Comparison of ENCODE assay signal across 14 cellular contexts in genomic region chr9:94923333-94924089, GRCh38.
DNase-seq lines count a peak whose midpoint lies in the region; ATAC-seq and TF ChIP-seq lines count a peak whose summit lies in the region.
"Had no signal": no experiment of that assay in that cellular context is flagged by ENCODE, and none has a peak within 500 bp of the region (broad histone marks: within the 10 kb centered on the region; RNA-seq: fewer than 3 reads in every experiment).

No MANE protein-coding gene starts in this region.

- 88 to 93% methylated on average over 11 of the region's 11 CpGs for WGBS in tibial nerve, 2 donors

- in situ Hi-C loops in ACHN (cut with HindIII; ENCODE audit: low pct_ligation_motif_present, low pct_unique_long_range_greater_than_20kb, low sequenced_read_pairs): no loop called here

- H3K27ac ChIP-seq in caudate nucleus (ENCODE audit: low read depth, low read length): peak overlapping the region; percentile 81
- H3K27ac ChIP-seq in muscle layer of duodenum (ENCODE audit: low read length): peak overlapping the region; percentile 86
- H3K27ac ChIP-seq in tibial nerve: peak overlapping the region; percentile 78 to 96 (median 86)
- H3K27ac ChIP-seq: 22Rv1 had no signal

- TF ChIP-seq POLR2A in tibial nerve (IDR thresholded peaks at IDR 0.05): no peak

- DNase-seq in NCI-H2227 (lab: John Stamatoyannopoulos, UW; ENCODE audit: unreplicated experiment) (peak; percentile 21), NCI-H2227 treated with DMSO at 0.1 percent for 48 hours (lab: John Stamatoyannopoulos, UW) (no peak), caudate nucleus (lab: John Stamatoyannopoulos, UW) (peak in 1 of 61 donors; percentile 73), tibial nerve (ENCODE audit: low spot score in 2 of 2) (no peak), RKO (ENCODE audit: low spot score) (no peak), ACHN (no peak)
- DNase-seq: activated T-cell treated with anti-CD3 and anti-CD28 coated beads, Interleukin-2, amount 50 U/mL, for 1 hour; NCI-H2107; nephron progenitor cell; stimulated activated CD4-positive, alpha-beta T cell treated with anti-CD3 and anti-CD28 coated beads, Interleukin-1b, Interleukin-23, amount 100 ng/mL, for 48 hours; stimulated activated naive CD4-positive, alpha-beta T cell had no signal

- H3K27me3 ChIP-seq in muscle layer of duodenum (ENCODE audit: low read depth, low read length) (no peaks in the 10 kb centered on the region), tibial nerve (no peaks in the 10 kb centered on the region)

- H3K36me3 ChIP-seq in muscle layer of duodenum (ENCODE audit: control insufficient read depth in 1 of 2, insufficient read depth in 2 of 2, low read length in 2 of 2) (peaks cover 0 to 5% of the 10 kb centered on the region in 2 donors), tibial nerve (peaks cover 0 to 5% (median 0%) of the 10 kb centered on the region in 3 donors)

- no peak for TF ChIP-seq EP300 in tibial nerve (IDR thresholded peaks at IDR 0.05)

- TF ChIP-seq CTCF in tibial nerve (IDR thresholded peaks at IDR 0.05): no peak

- peaks cover 7 to 9% of the 10 kb centered on the region in 2 donors for H3K4me1 ChIP-seq in muscle layer of duodenum (ENCODE audit: control insufficient read depth in 1 of 2, insufficient read depth in 2 of 2, low read length in 2 of 2)
- H3K4me1 ChIP-seq in tibial nerve: peaks cover 3 to 77% (median 30%) of the 10 kb centered on the region in 4 donors

- no peak for ATAC-seq in HG02763 (IDR thresholded peaks at IDR 0.05; ENCODE audit: unreplicated experiment)

- H3K4me3 ChIP-seq in muscle layer of duodenum (ENCODE audit: low read depth in 1 of 2, low read length in 2 of 2) (no peak overlapping the region), tibial nerve (no peak overlapping the region)

- H3K9me3 ChIP-seq in muscle layer of duodenum (ENCODE audit: control insufficient read depth in 1 of 2, low read length in 2 of 2) (no peaks in the 10 kb centered on the region), tibial nerve (no peaks in the 10 kb centered on the region)
